ENCODE assay signal across 1 cellular context in genomic region chr2:215311625-215312394, GRCh38.
TF ChIP-seq lines count a peak whose summit lies in the region.

TSS of gene ATIC (plus strand) at chr2:215312059. CDS start at chr2:215312143, 84 bp downstream.

TF ChIP-seq in HEK293, 187 proteins besides CTCF, POLR2A, EP300 and RAD21 (continued from another document):
- TF ChIP-seq ZNF580 (tag by site-specific recombination; IDR thresholded peaks at IDR 0.05) (no peak), IKZF3 (tag by site-specific recombination; IDR thresholded peaks at IDR 0.05) (peak; percentile 87), ZNF624 (tag by site-specific recombination; IDR thresholded peaks at IDR 0.05) (no peak), ZNF248 (tag by site-specific recombination; IDR thresholded peaks at IDR 0.05) (no peak), REPIN1 (tag by site-specific recombination; IDR thresholded peaks at IDR 0.05; ENCODE audit: low read depth) (no peak), ZNF548 (tag by site-specific recombination; IDR thresholded peaks at IDR 0.05) (no peak), GLI2 (tag by site-specific recombination; IDR thresholded peaks at IDR 0.05; ENCODE audit: borderline replicate concordance, low read depth) (no peak), ZNF121 (tag by site-specific recombination; IDR thresholded peaks at IDR 0.05) (no peak), ZBTB10 (tag by site-specific recombination; IDR thresholded peaks at IDR 0.05) (no peak), ZNF169 (tag by site-specific recombination; IDR thresholded peaks at IDR 0.05) (no peak), ZNF623 (tag by site-specific recombination; IDR thresholded peaks at IDR 0.05) (no peak), ZNF843 (tag by site-specific recombination; IDR thresholded peaks at IDR 0.05) (no peak), ZNF561 (tag by site-specific recombination; IDR thresholded peaks at IDR 0.05; ENCODE audit: borderline replicate concordance) (peak; percentile 78; the same call in 1 of the 2 replicates), ZBTB49 (tag by site-specific recombination; IDR thresholded peaks at IDR 0.05; ENCODE audit: low read depth) (no peak), ZNF404 (tag by site-specific recombination; IDR thresholded peaks at IDR 0.05) (no peak), KLF10 (tag by site-specific recombination; IDR thresholded peaks at IDR 0.05) (peak; percentile 40; the same call in 1 of the 2 replicates), ZNF335 (tag by site-specific recombination; conservative IDR thresholded peaks at IDR 0.05) (peak; percentile 93), ZNF132 (tag by site-specific recombination; IDR thresholded peaks at IDR 0.05; ENCODE audit: borderline replicate concordance) (no peak), SP7 (tag by site-specific recombination; IDR thresholded peaks at IDR 0.05) (peak; percentile 41; the same call in 1 of the 2 replicates), ZBTB26 (tag by site-specific recombination; optimal IDR thresholded peaks at IDR 0.05) (peak; percentile 78), ZSCAN30 (tag by site-specific recombination; IDR thresholded peaks at IDR 0.05) (peak; percentile 96), ZNF658 (tag by site-specific recombination; IDR thresholded peaks at IDR 0.05) (no peak), ZNF24 (tag by site-specific recombination; IDR thresholded peaks at IDR 0.05) (0 out of 2 replicates have a peak, but pooled peaks have one; percentile 16), ZNF785 (tag by site-specific recombination; IDR thresholded peaks at IDR 0.05) (no peak), ZNF266 (tag by site-specific recombination; IDR thresholded peaks at IDR 0.05; ENCODE audit: low read depth) (no peak), ZBTB48 (tag by site-specific recombination; IDR thresholded peaks at IDR 0.05) (peak; percentile 41; the same call in 1 of the 2 replicates), YY1 (tag by site-specific recombination; IDR thresholded peaks at IDR 0.05) (peak; percentile 49; the same call in 1 of the 2 replicates), KLF16 (tag by site-specific recombination; IDR thresholded peaks at IDR 0.05) (0 out of 2 replicates have a peak, but pooled peaks have one; percentile 61), ZNF292 (tag by site-specific recombination; IDR thresholded peaks at IDR 0.05; ENCODE audit: borderline replicate concordance, low read depth) (no peak), TRIM28 (IDR thresholded peaks at IDR 0.05; ENCODE audit: borderline replicate concordance, low read length) (peak; percentile 85), ZIC2 (tag by site-specific recombination; IDR thresholded peaks at IDR 0.05) (peak; percentile 49), ZNF626 (tag by site-specific recombination; IDR thresholded peaks at IDR 0.05) (no peak), PRDM1 (tag by site-specific recombination; IDR thresholded peaks at IDR 0.05) (no peak), SCRT2 (tag by site-specific recombination; IDR thresholded peaks at IDR 0.05) (no peak), GFI1B (tag by site-specific recombination; IDR thresholded peaks at IDR 0.05) (no peak), SP2 (tag by site-specific recombination; IDR thresholded peaks at IDR 0.05) (peak; percentile 83), HIC1 (tag by site-specific recombination; IDR thresholded peaks at IDR 0.05) (peak; percentile 26; the same call in 1 of the 2 replicates), PBX3 (CRISPR knock-in tag; IDR thresholded peaks at IDR 0.05) (0 out of 2 replicates have a peak, but pooled peaks have one; percentile 76), ZBTB11 (tag by site-specific recombination; conservative IDR thresholded peaks at IDR 0.05; ENCODE audit: low read depth) (peak; percentile 40; the same call in 1 of the 2 replicates), ZNF639 (tag by site-specific recombination; IDR thresholded peaks at IDR 0.05) (no peak), PRDM10 (tag by site-specific recombination; IDR thresholded peaks at IDR 0.05) (peak; percentile 32), ZBTB8A (tag by site-specific recombination; IDR thresholded peaks at IDR 0.05) (peak; percentile 94), EGR2 (tag by site-specific recombination; IDR thresholded peaks at IDR 0.05; ENCODE audit: low read depth) (peak; percentile 73), ZNF184 (tag by site-specific recombination; IDR thresholded peaks at IDR 0.05) (peak; percentile 54; the same call in 1 of the 2 replicates), ZNF433 (tag by site-specific recombination; IDR thresholded peaks at IDR 0.05; ENCODE audit: low read depth) (no peak)
